In the genomic region with DNA sequence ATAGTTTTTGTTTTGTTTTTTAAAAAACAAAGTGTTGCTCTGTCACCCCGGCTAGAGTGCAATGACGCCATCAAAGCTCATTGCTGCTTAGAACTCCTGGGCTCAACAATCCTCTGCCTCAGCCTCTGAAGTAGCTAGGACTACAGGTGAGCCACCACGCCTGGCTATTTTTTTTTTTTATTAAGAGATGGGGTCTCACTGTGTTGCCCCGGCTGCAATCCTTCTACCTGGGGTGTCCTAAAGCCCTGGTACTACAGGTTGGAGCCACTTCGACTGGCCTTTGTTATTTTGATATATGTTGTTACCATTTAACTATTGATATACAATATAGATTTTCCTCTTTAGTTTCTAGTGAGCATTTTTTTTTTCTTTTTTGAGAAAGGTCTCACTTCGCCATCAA, we compare ENCODE assay signal across 1 cellular context.
TF ChIP-seq lines count a peak whose summit lies in the region.

No MANE protein-coding gene starts in this region.

TF ChIP-seq in HepG2, 621 proteins besides CTCF, POLR2A, EP300 and RAD21:
- TF ChIP-seq ZNF121 (CRISPR knock-in tag; IDR thresholded peaks at IDR 0.05) (peak; percentile 53), SMAD9 (CRISPR knock-in tag; IDR thresholded peaks at IDR 0.05) (no peak), ZNF329 (CRISPR knock-in tag; IDR thresholded peaks at IDR 0.05; ENCODE audit: low read depth) (no peak), CC2D1A (CRISPR knock-in tag; IDR thresholded peaks at IDR 0.05) (no peak)
- TF ChIP-seq, protein P1, sequence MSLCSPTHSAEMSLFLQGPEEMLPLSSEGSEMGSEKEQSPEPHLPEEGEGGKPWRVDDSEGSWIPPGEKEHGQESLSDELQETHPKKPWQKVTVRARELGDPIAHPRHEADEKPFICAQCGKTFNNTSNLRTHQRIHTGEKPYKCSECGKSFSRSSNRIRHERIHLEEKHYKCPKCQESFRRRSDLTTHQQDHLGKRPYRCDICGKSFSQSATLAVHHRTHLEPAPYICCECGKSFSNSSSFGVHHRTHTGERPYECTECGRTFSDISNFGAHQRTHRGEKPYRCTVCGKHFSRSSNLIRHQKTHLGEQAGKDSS (CRISPR knock-in tag; IDR thresholded peaks at IDR 0.05; ENCODE audit: borderline replicate concordance, low read depth) = no peak
TF ChIP-seq in HepG2: peak in this region for 1.
